13 cellular contexts compared by ENCODE assay signal in genomic region chr22:29204617-29205183, GRCh38. TPM values are rescaled to one million over a fixed set of nuclear protein-coding genes. Genes with fewer than 3 reads are reported as not detected.
DNase-seq lines count a peak whose midpoint lies in the region; ATAC-seq and TF ChIP-seq lines count a peak whose summit lies in the region.
"Had no signal": no experiment of that assay in that cellular context is flagged by ENCODE, and none has a peak within 500 bp of the region (broad histone marks: within the 10 kb centered on the region; RNA-seq: fewer than 3 reads in every experiment).

No MANE protein-coding gene starts in this region.

- H3K27me3 ChIP-seq in CD8-positive, alpha-beta memory T cell (ENCODE audit: insufficient read depth, low read length, poor library complexity, severe bottlenecking), result no peaks in the 10 kb centered on the region
- peaks cover 11% of the 10 kb centered on the region; the same call in 1 of the 2 replicates for H3K27me3 ChIP-seq in H7 (ENCODE audit: control insufficient read depth, insufficient read depth, low read length)
- no peaks in the 10 kb centered on the region for H3K27me3 ChIP-seq in right cardiac atrium (ENCODE audit: control insufficient read depth, insufficient read depth)

- ATAC-seq in WTC11 (no peak), right cardiac atrium (no peak)
- ATAC-seq: mucosa of descending colon had no signal

- H3K27ac ChIP-seq in CD8-positive, alpha-beta memory T cell (ENCODE audit: low read depth, low read length), result peak overlapping the region; percentile 4
- H3K27ac ChIP-seq in right cardiac atrium (ENCODE audit: low read length), result no peak overlapping the region

- H3K9me3 ChIP-seq in CD8-positive, alpha-beta memory T cell (ENCODE audit: low read length), result no peaks in the 10 kb centered on the region
- H3K9me3 ChIP-seq in right cardiac atrium (ENCODE audit: control insufficient read depth, low read length), result no peaks in the 10 kb centered on the region
- H3K9me3 ChIP-seq: mucosa of descending colon had no signal

- H3K36me3 Mint-ChIP-seq in CD8-positive, alpha-beta memory T cell, result no peaks in the 10 kb centered on the region
- H3K36me3 Mint-ChIP-seq in WTC11, result no peaks in the 10 kb centered on the region
- no peaks in the 10 kb centered on the region for H3K36me3 Mint-ChIP-seq in neural crest cell (ENCODE audit: low read depth)

- H3K4me3 Mint-ChIP-seq in CD8-positive, alpha-beta memory T cell, result peak overlapping the region in 6 of 7 donors; percentile 40 to 79 (median 58)
- H3K4me3 Mint-ChIP-seq in WTC11 (peak overlapping the region; percentile 67), neural crest cell (peak overlapping the region; percentile 80)

- TF ChIP-seq CTCF in WTC11 (IDR thresholded peaks at IDR 0.05) (no peak), neural crest cell (conservative IDR thresholded peaks at IDR 0.05) (no peak)

- CTCF ChIA-PET in CD8-positive, alpha-beta memory T cell (lab: Charles Lee), result interaction anchor here (1.2 kb wide), 1 partner anchor 38 kb away, joined by 4 read pairs; no protein-coding TSS in a partner anchor
- CTCF ChIA-PET in WTC11 (lab: Charles Lee), result interaction anchor here (1.5 to 9.4 kb wide), 6 partner anchors 10 to 50 kb away, joined by 5 to 171 read pairs (median 8); no protein-coding TSS in a partner anchor

- peaks cover 17% of the 10 kb centered on the region for H3K4me1 ChIP-seq in CD8-positive, alpha-beta memory T cell (ENCODE audit: insufficient read depth, low read length)
- peaks cover 4% of the 10 kb centered on the region for H3K4me1 ChIP-seq in right cardiac atrium (ENCODE audit: control insufficient read depth, insufficient read depth, low read length)

- peak in 1 of 5 donors; percentile 21 for DNase-seq in CD8-positive, alpha-beta memory T cell
- DNase-seq in H7, result peak; percentile 35
- no peak for DNase-seq in WTC11 (ENCODE audit: low spot score)
- no peak for DNase-seq in neural crest cell (ENCODE audit: low read depth, low spot score)
- DNase-seq in foreskin melanocyte, result no peak
- DNase-seq in NCI-H1105 (lab: John Stamatoyannopoulos, UW), result no peak
- DNase-seq in central memory CD4-positive, alpha-beta T cell, result no peak
- DNase-seq in right cardiac atrium, result no peak
- DNase-seq: dorsolateral prefrontal cortex, foreskin fibroblast, mucosa of descending colon, NCI-H1417, NCI-H774 had no signal

- peaks cover 18 to 44% (median 30%) of the 10 kb centered on the region in 3 donors for H3K4me1 Mint-ChIP-seq in CD8-positive, alpha-beta memory T cell
- H3K4me1 Mint-ChIP-seq in WTC11 (peaks cover 21% of the 10 kb centered on the region), neural crest cell (peaks cover 43% of the 10 kb centered on the region)

- H3K27ac Mint-ChIP-seq in CD8-positive, alpha-beta memory T cell, result peak overlapping the region in 4 of 8 donors; percentile 13 to 85 (median 48)
- H3K27ac Mint-ChIP-seq in WTC11, result no peak overlapping the region
- H3K27ac Mint-ChIP-seq in neural crest cell (ENCODE audit: unreplicated experiment), result no peak overlapping the region

- POLR2A ChIA-PET in CD8-positive, alpha-beta memory T cell (lab: Charles Lee), result interaction anchor here (0.6 kb wide), 1 partner anchor 18 kb away, joined by 5 read pairs; no protein-coding TSS in a partner anchor
- POLR2A ChIA-PET in WTC11 (lab: Charles Lee), result no interaction called here

- no peaks in the 10 kb centered on the region for H3K9me3 Mint-ChIP-seq in CD8-positive, alpha-beta memory T cell
- H3K9me3 Mint-ChIP-seq in WTC11 (no peaks in the 10 kb centered on the region), neural crest cell (no peaks in the 10 kb centered on the region)

- intact Hi-C loops in right cardiac atrium (cut with DNase I), result no loop called here

- H3K4me3 ChIP-seq in CD8-positive, alpha-beta memory T cell (ENCODE audit: low read length), result no peak overlapping the region
- no peak overlapping the region for H3K4me3 ChIP-seq in H7 (ENCODE audit: insufficient read depth, low read depth, low read length)
- no peak overlapping the region for H3K4me3 ChIP-seq in right cardiac atrium (ENCODE audit: low read length)
- H3K4me3 ChIP-seq: mucosa of descending colon had no signal

- H3K36me3 ChIP-seq in CD8-positive, alpha-beta memory T cell (ENCODE audit: insufficient read depth, low read length), result no peaks in the 10 kb centered on the region
- no peaks in the 10 kb centered on the region for H3K36me3 ChIP-seq in H7 (replicated peaks; ENCODE audit: control insufficient read depth, insufficient read depth, low read length)

- H3K27me3 Mint-ChIP-seq in CD8-positive, alpha-beta memory T cell, result peaks cover 13 to 24% of the 10 kb centered on the region in 2 donors
- H3K27me3 Mint-ChIP-seq in WTC11 (ENCODE audit: low read depth), result peaks cover 9% of the 10 kb centered on the region
- H3K27me3 Mint-ChIP-seq in neural crest cell (ENCODE audit: low read depth), result peaks cover 15% of the 10 kb centered on the region

- 79% methylated on average over 6 of the region's 6 CpGs for WGBS in right cardiac atrium

TF ChIP-seq in WTC11, 78 proteins besides CTCF, POLR2A, EP300 and RAD21:
- TF ChIP-seq HMGXB4 (CRISPR knock-in tag; IDR thresholded peaks at IDR 0.05), result no peak
- TF ChIP-seq GTF2I (CRISPR knock-in tag; conservative IDR thresholded peaks at IDR 0.05), result no peak
- TF ChIP-seq ZNF232 (CRISPR knock-in tag; IDR thresholded peaks at IDR 0.05), result no peak
- TF ChIP-seq SMAD3 (CRISPR knock-in tag; IDR thresholded peaks at IDR 0.05; ENCODE audit: borderline replicate concordance), result no peak
- TF ChIP-seq TEAD1 (CRISPR knock-in tag; IDR thresholded peaks at IDR 0.05), result no peak
- TF ChIP-seq NFYB (CRISPR knock-in tag; conservative IDR thresholded peaks at IDR 0.05; ENCODE audit: low read depth), result no peak
- no peak for TF ChIP-seq RORB (CRISPR knock-in tag; IDR thresholded peaks at IDR 0.05)
- no peak for TF ChIP-seq USF1 (CRISPR knock-in tag; IDR thresholded peaks at IDR 0.05)

RNA-seq across cellular contexts. Expression of gene EMID1, which starts 1.0 kb away (rescaled TPM):
- not detected for total RNA-seq in CD8-positive, alpha-beta memory T cell
- 0.31 TPM for polyA plus RNA-seq in CD8-positive, alpha-beta memory T cell
- 4.5 and 5.6 TPM in 2 replicates for total RNA-seq in H7 (2014; rRNA removed; shearing (Covaris generic))
- total RNA-seq in WTC11 (2021) (6.0 to 8.6 TPM (median 6.1 TPM) in 3 replicates), neural crest cell (9.0 and 10.4 TPM in 2 replicates), right cardiac atrium (1 to 10 TPM in 2 of 4 donors, under 1 TPM in 2; 0.74 to 1.6 (median 0.99) TPM)
- 0.95 TPM for polyA plus RNA-seq in right cardiac atrium
